In genomic region chr18:56565596-56566355, GRCh38 we compare ENCODE assay signal across 13 cellular contexts.
DNase-seq lines count a peak whose midpoint lies in the region; ATAC-seq, FAIRE-seq and TF ChIP-seq lines count a peak whose summit lies in the region.
"Had no signal": no experiment of that assay in that cellular context is flagged by ENCODE, and none has a peak within 500 bp of the region (broad histone marks: within the 10 kb centered on the region; RNA-seq: fewer than 3 reads in every experiment).

No MANE protein-coding gene starts in this region.

- ATAC-seq in activated T-helper 17 cell treated with anti-CD3 and anti-CD28 coated beads, Interleukin-2, amount 50 U/mL, for 72 hours (replicated peaks), result no peak
- ATAC-seq: activated CD8-positive, alpha-beta T cell treated with anti-CD3 and anti-CD28 coated beads, Interleukin-2, amount 10 ng/mL, durations not matched to agents 7 days and 5 days; esophagus mucosa had no signal

- peaks cover 6% of the 10 kb centered on the region for H3K4me1 Mint-ChIP-seq in osteocyte (ENCODE audit: unreplicated experiment)
- no peaks in the 10 kb centered on the region for H3K4me1 Mint-ChIP-seq in activated naive CD4-positive, alpha-beta T cell treated with anti-CD3 and anti-CD28 coated beads, Interleukin-2, amount 10 ng/mL, durations not matched to agents 7 days and 5 days
- H3K4me1 Mint-ChIP-seq in activated T-helper 17 cell treated with anti-CD3 and anti-CD28 coated beads, Interleukin-2, amount 50 U/mL, for 72 hours, result no peaks in the 10 kb centered on the region

- peak overlapping the region; percentile 23 for H3K27ac Mint-ChIP-seq in osteocyte (ENCODE audit: unreplicated experiment)
- no peak overlapping the region for H3K27ac Mint-ChIP-seq in activated naive CD4-positive, alpha-beta T cell treated with anti-CD3 and anti-CD28 coated beads, Interleukin-2, amount 10 ng/mL, durations not matched to agents 7 days and 5 days
- H3K27ac Mint-ChIP-seq in activated T-helper 17 cell treated with anti-CD3 and anti-CD28 coated beads, Interleukin-2, amount 50 U/mL, for 72 hours, result no peak overlapping the region
- H3K27ac Mint-ChIP-seq: activated CD8-positive, alpha-beta T cell treated with anti-CD3 and anti-CD28 coated beads, Interleukin-2, amount 10 ng/mL, durations not matched to agents 7 days and 5 days had no signal

- no peak overlapping the region for H3K4me3 ChIP-seq in MM.1S (ENCODE audit: low read length)
- H3K4me3 ChIP-seq: adrenal gland had no signal

- no peak overlapping the region for H3K27ac ChIP-seq in MM.1S (ENCODE audit: low read length)
- H3K27ac ChIP-seq: adrenal gland had no signal

- no peaks in the 10 kb centered on the region for H3K27me3 Mint-ChIP-seq in osteocyte (ENCODE audit: unreplicated experiment)
- H3K27me3 Mint-ChIP-seq in activated naive CD4-positive, alpha-beta T cell treated with anti-CD3 and anti-CD28 coated beads, Interleukin-2, amount 10 ng/mL, durations not matched to agents 7 days and 5 days, result no peaks in the 10 kb centered on the region
- H3K27me3 Mint-ChIP-seq in activated T-helper 17 cell treated with anti-CD3 and anti-CD28 coated beads, Interleukin-2, amount 50 U/mL, for 72 hours, result peaks cover 3% of the 10 kb centered on the region

- no peak overlapping the region for H3K9ac ChIP-seq in MM.1S (ENCODE audit: low read length)

- no peaks in the 10 kb centered on the region for H3K27me3 ChIP-seq in MM.1S (replicated peaks; ENCODE audit: insufficient read depth, low read length)
- H3K27me3 ChIP-seq: adrenal gland had no signal

- H3K9me2 ChIP-seq in MM.1S (replicated peaks; ENCODE audit: insufficient read depth, low read length), result no peaks in the 10 kb centered on the region

- FAIRE-seq in HTR-8/SVneo (lab: Jason Lieb, UNC), result no peak

- H3K4me3 Mint-ChIP-seq in osteocyte (ENCODE audit: unreplicated experiment), result no peak overlapping the region
- H3K4me3 Mint-ChIP-seq in activated naive CD4-positive, alpha-beta T cell treated with anti-CD3 and anti-CD28 coated beads, Interleukin-2, amount 10 ng/mL, durations not matched to agents 7 days and 5 days, result no peak overlapping the region
- H3K4me3 Mint-ChIP-seq in activated T-helper 17 cell treated with anti-CD3 and anti-CD28 coated beads, Interleukin-2, amount 50 U/mL, for 72 hours, result no peak overlapping the region
- H3K4me3 Mint-ChIP-seq: activated CD8-positive, alpha-beta T cell treated with anti-CD3 and anti-CD28 coated beads, Interleukin-2, amount 10 ng/mL, durations not matched to agents 7 days and 5 days had no signal

- no peaks in the 10 kb centered on the region for H3K9me3 ChIP-seq in MM.1S (replicated peaks; ENCODE audit: insufficient read depth, low read length)
- H3K9me3 ChIP-seq: adrenal gland had no signal

- peak; percentile 79 for DNase-seq in EL
- peak; percentile 53 for DNase-seq in NCI-H82 (lab: John Stamatoyannopoulos, UW)
- peak; percentile 53 for DNase-seq in epidermal melanocyte (ENCODE audit: insufficient read length, low spot score)
- no peak for DNase-seq in osteocyte (ENCODE audit: extremely low spot score, unreplicated experiment)
- DNase-seq in MM.1S, result no peak
- no peak for DNase-seq in activated naive CD4-positive, alpha-beta T cell treated with anti-CD3 and anti-CD28 coated beads, Interleukin-2, amount 10 ng/mL, durations not matched to agents 7 days and 5 days
- no peak for DNase-seq in HTR-8/SVneo (ENCODE audit: insufficient read length, low spot score)
- DNase-seq: activated CD8-positive, alpha-beta T cell treated with anti-CD3 and anti-CD28 coated beads, Interleukin-2, amount 10 ng/mL, durations not matched to agents 7 days and 5 days; adrenal gland; DMS 273 treated with DMSO at 0.1 percent for 48 hours; KG1 had no signal

- TF ChIP-seq CTCF in osteocyte (IDR thresholded peaks at IDR 0.05), result no peak
- no peak for TF ChIP-seq CTCF in MM.1S (IDR thresholded peaks at IDR 0.05; ENCODE audit: low read length)

- H3F3A ChIP-seq in MM.1S (ENCODE audit: insufficient read depth, low read length), result no peaks in the 10 kb centered on the region

- no peaks in the 10 kb centered on the region for H4K20me1 ChIP-seq in MM.1S (ENCODE audit: insufficient read depth, low read length)

- no peaks in the 10 kb centered on the region for H3K36me3 ChIP-seq in MM.1S (replicated peaks; ENCODE audit: insufficient read depth, low read length)
- H3K36me3 ChIP-seq: adrenal gland had no signal

- H2AFZ ChIP-seq in MM.1S (ENCODE audit: low read length), result no peak overlapping the region

- CTCF ChIA-PET in activated naive CD4-positive, alpha-beta T cell treated with anti-CD3 and anti-CD28 coated beads, Interleukin-2, amount 10 ng/mL, durations not matched to agents 7 days and 5 days (lab: Charles Lee), result no interaction called here

- no peaks in the 10 kb centered on the region for H3K36me3 Mint-ChIP-seq in osteocyte (ENCODE audit: unreplicated experiment)
- no peaks in the 10 kb centered on the region for H3K36me3 Mint-ChIP-seq in activated naive CD4-positive, alpha-beta T cell treated with anti-CD3 and anti-CD28 coated beads, Interleukin-2, amount 10 ng/mL, durations not matched to agents 7 days and 5 days
- H3K36me3 Mint-ChIP-seq in activated T-helper 17 cell treated with anti-CD3 and anti-CD28 coated beads, Interleukin-2, amount 50 U/mL, for 72 hours (ENCODE audit: low read depth), result no peaks in the 10 kb centered on the region

- no peak overlapping the region for H3K4me2 ChIP-seq in MM.1S (ENCODE audit: low read depth, low read length)

- H3K9me3 Mint-ChIP-seq in osteocyte (ENCODE audit: unreplicated experiment), result no peaks in the 10 kb centered on the region
- H3K9me3 Mint-ChIP-seq in activated naive CD4-positive, alpha-beta T cell treated with anti-CD3 and anti-CD28 coated beads, Interleukin-2, amount 10 ng/mL, durations not matched to agents 7 days and 5 days, result no peaks in the 10 kb centered on the region
- H3K9me3 Mint-ChIP-seq in activated T-helper 17 cell treated with anti-CD3 and anti-CD28 coated beads, Interleukin-2, amount 50 U/mL, for 72 hours, result no peaks in the 10 kb centered on the region

- H3K4me1 ChIP-seq in MM.1S (ENCODE audit: low read length), result no peaks in the 10 kb centered on the region
- H3K4me1 ChIP-seq: adrenal gland had no signal

- H3K79me2 ChIP-seq in MM.1S (ENCODE audit: low read length), result no peaks in the 10 kb centered on the region

Comparison
In these comparisons a context has a peak if more than half of its experiments do, and no peak if none do; other contexts are left out.
1. DNase-seq: peak in EL (single experiment), NCI-H82 (single experiment) and epidermal melanocyte (single experiment); none in osteocyte (single experiment), MM.1S (single experiment), activated naive CD4-positive, alpha-beta T cell treated with anti-CD3 and anti-CD28 coated beads, Interleukin-2, amount 10 ng/mL, durations not matched to agents 7 days and 5 days (single experiment) and HTR-8/SVneo (single experiment).